Comparison of ENCODE assay signal across 14 cellular contexts in genomic region chr2:54274781-54275242, GRCh38. TPM values are rescaled to one million over a fixed set of nuclear protein-coding genes. Genes with fewer than 3 reads are reported as not detected.
DNase-seq lines count a peak whose midpoint lies in the region; ATAC-seq and TF ChIP-seq lines count a peak whose summit lies in the region.
"Had no signal": no experiment of that assay in that cellular context is flagged by ENCODE, and none has a peak within 500 bp of the region (broad histone marks: within the 10 kb centered on the region; RNA-seq: fewer than 3 reads in every experiment).

No MANE protein-coding gene starts in this region.

- H3K27ac Mint-ChIP-seq in activated T-cell treated with anti-CD3 and anti-CD28 coated beads, Interleukin-2, amount 50 U/mL, for 72 hours, result peak overlapping the region; percentile 92
- no peak overlapping the region for H3K27ac Mint-ChIP-seq in activated T-cell treated with anti-CD3 and anti-CD28 coated beads, Interleukin-2, amount 50 U/mL, for 24 hours
- no peak overlapping the region for H3K27ac Mint-ChIP-seq in Caco-2 (ENCODE audit: unreplicated experiment)
- H3K27ac Mint-ChIP-seq: activated T-helper 1 cell treated with anti-CD3 and anti-CD28 coated beads, Interleukin-12 subunit alpha, Interleukin-12 subunit beta, Interleukin-2, Interleukin-4 antibody, amounts not matched to agents 30 ng/mL and 10 ng/mL and 1 ng/mL, durations not matched to agents 14 hours and 24 hours and 36 hours; stimulated activated effector memory CD8-positive, alpha-beta T cell treated with anti-CD3 and anti-CD28 coated beads, Interleukin-12 subunit alpha, Interleukin-12 subunit beta, amount 100 ng/mL, for 72 hours had no signal

- H3K4me1 ChIP-seq in OCI-LY7 (ENCODE audit: insufficient read depth, low read length, poor library complexity, severe bottlenecking), result peaks cover 14% of the 10 kb centered on the region
- peaks cover 5% of the 10 kb centered on the region for H3K4me1 ChIP-seq in smooth muscle cell (ENCODE audit: low read depth)
- H3K4me1 ChIP-seq in Caco-2, result no peaks in the 10 kb centered on the region
- H3K4me1 ChIP-seq: left lung, right lobe of liver had no signal

- H3K4me2 ChIP-seq in OCI-LY7 (ENCODE audit: low read length), result no peak overlapping the region
- H3K4me2 ChIP-seq in smooth muscle cell, result peak overlapping the region; percentile 61

- ATAC-seq in activated T-cell treated with anti-CD3 and anti-CD28 coated beads, Interleukin-2, amount 50 U/mL, for 72 hours (replicated peaks in 1 of 2), result peak; percentile 53 to 70
- no peak for ATAC-seq in HG03045 (IDR thresholded peaks at IDR 0.05; ENCODE audit: unreplicated experiment)
- no peak for ATAC-seq in HG03139 (IDR thresholded peaks at IDR 0.05; ENCODE audit: unreplicated experiment)
- ATAC-seq: left lung; stimulated activated effector memory CD8-positive, alpha-beta T cell treated with anti-CD3 and anti-CD28 coated beads, Interleukin-12 subunit alpha, Interleukin-12 subunit beta, amount 100 ng/mL, for 72 hours had no signal

- H3K36me3 ChIP-seq in OCI-LY7 (ENCODE audit: insufficient read depth, low read length) (no peaks in the 10 kb centered on the region), smooth muscle cell (ENCODE audit: low read depth) (no peaks in the 10 kb centered on the region), Caco-2 (ENCODE audit: control insufficient read depth, insufficient read depth, low read length) (no peaks in the 10 kb centered on the region)
- H3K36me3 ChIP-seq: left lung, right lobe of liver had no signal

- WGBS in smooth muscle cell (ENCODE audit: low lambda C conversion rate), result 29% methylated on average over 1 of the region's 1 CpG

- CTCF ChIA-PET in OCI-LY7 (lab: Charles Lee; ENCODE audit: unreplicated experiment), result no interaction called here
- CTCF ChIA-PET in Caco-2 (lab: Charles Lee), result no interaction called here

- no peaks in the 10 kb centered on the region for H3K9me2 ChIP-seq in OCI-LY7 (ENCODE audit: insufficient read depth, low read length)

- H3K9me3 Mint-ChIP-seq in activated T-cell treated with anti-CD3 and anti-CD28 coated beads, Interleukin-2, amount 50 U/mL, for 72 hours, result peaks cover 0 to 2% of the 10 kb centered on the region in 2 donors
- no peaks in the 10 kb centered on the region for H3K9me3 Mint-ChIP-seq in activated T-cell treated with anti-CD3 and anti-CD28 coated beads, Interleukin-2, amount 50 U/mL, for 24 hours
- H3K9me3 Mint-ChIP-seq in Caco-2 (ENCODE audit: unreplicated experiment), result peaks cover 9% of the 10 kb centered on the region
- H3K9me3 Mint-ChIP-seq: activated T-helper 1 cell treated with anti-CD3 and anti-CD28 coated beads, Interleukin-12 subunit alpha, Interleukin-12 subunit beta, Interleukin-2, Interleukin-4 antibody, amounts not matched to agents 30 ng/mL and 10 ng/mL and 1 ng/mL, durations not matched to agents 14 hours and 24 hours and 36 hours; stimulated activated effector memory CD8-positive, alpha-beta T cell treated with anti-CD3 and anti-CD28 coated beads, Interleukin-12 subunit alpha, Interleukin-12 subunit beta, amount 100 ng/mL, for 72 hours had no signal

- H3K9ac ChIP-seq in smooth muscle cell (ENCODE audit: low read depth), result peak overlapping the region; percentile 49

- no peak for TF ChIP-seq CTCF in OCI-LY7 (conservative IDR thresholded peaks at IDR 0.05; ENCODE audit: low read length)
- no peak for TF ChIP-seq CTCF in epithelial cell of esophagus (IDR thresholded peaks at IDR 0.05; ENCODE audit: insufficient read depth, low read depth, low read length, missing control alignments)
- TF ChIP-seq CTCF in smooth muscle cell (IDR thresholded peaks at IDR 0.05; ENCODE audit: borderline replicate concordance, insufficient read depth, poor library complexity, severe bottlenecking), result no peak
- TF ChIP-seq CTCF in Caco-2 (IDR thresholded peaks at IDR 0.05; ENCODE audit: insufficient read depth in 1 of 2, low read depth in 1 of 2, low read length in 1 of 2, severe bottlenecking in 1 of 2, unreplicated experiment in 1 of 2), result no peak

- H3K27me3 Mint-ChIP-seq in activated T-cell treated with anti-CD3 and anti-CD28 coated beads, Interleukin-2, amount 50 U/mL, for 72 hours (ENCODE audit: low read depth), result no peaks in the 10 kb centered on the region
- no peaks in the 10 kb centered on the region for H3K27me3 Mint-ChIP-seq in activated T-cell treated with anti-CD3 and anti-CD28 coated beads, Interleukin-2, amount 50 U/mL, for 24 hours
- H3K27me3 Mint-ChIP-seq in Caco-2 (ENCODE audit: insufficient read depth, unreplicated experiment), result no peaks in the 10 kb centered on the region

- H3K4me3 Mint-ChIP-seq in activated T-cell treated with anti-CD3 and anti-CD28 coated beads, Interleukin-2, amount 50 U/mL, for 72 hours, result no peak overlapping the region
- H3K4me3 Mint-ChIP-seq in activated T-cell treated with anti-CD3 and anti-CD28 coated beads, Interleukin-2, amount 50 U/mL, for 24 hours, result no peak overlapping the region
- H3K4me3 Mint-ChIP-seq in Caco-2 (ENCODE audit: unreplicated experiment), result no peak overlapping the region
- H3K4me3 Mint-ChIP-seq: activated T-helper 1 cell treated with anti-CD3 and anti-CD28 coated beads, Interleukin-12 subunit alpha, Interleukin-12 subunit beta, Interleukin-2, Interleukin-4 antibody, amounts not matched to agents 30 ng/mL and 10 ng/mL and 1 ng/mL, durations not matched to agents 14 hours and 24 hours and 36 hours; stimulated activated effector memory CD8-positive, alpha-beta T cell treated with anti-CD3 and anti-CD28 coated beads, Interleukin-12 subunit alpha, Interleukin-12 subunit beta, amount 100 ng/mL, for 72 hours had no signal

- DNase-seq in activated T-cell treated with anti-CD3 and anti-CD28 coated beads, Interleukin-2, amount 50 U/mL, for 72 hours, result no peak
- no peak for DNase-seq in activated T-cell treated with anti-CD3 and anti-CD28 coated beads, Interleukin-2, amount 50 U/mL, for 24 hours
- DNase-seq in OCI-LY7 (ENCODE audit: low spot score) (peak; percentile 33), epithelial cell of esophagus (ENCODE audit: low read depth) (peak; percentile 2), smooth muscle cell (lab: John Stamatoyannopoulos, UW; ENCODE audit: unreplicated experiment) (no peak), Caco-2 (no peak)
- DNase-seq: left lung, NCI-H187 treated with DMSO at 0.1 percent for 48 hours, right lobe of liver had no signal

- POLR2A ChIA-PET in OCI-LY7 (lab: Charles Lee), result interaction anchor here (1.0 to 1.7 kb wide), 2 partner anchors 9 to 112 kb away, joined by 3 to 5 read pairs; no protein-coding TSS in a partner anchor
- POLR2A ChIA-PET in Caco-2 (lab: Charles Lee), result no interaction called here

- no peaks in the 10 kb centered on the region for H3K79me2 ChIP-seq in OCI-LY7 (ENCODE audit: insufficient read depth, low read depth, low read length)
- H3K79me2 ChIP-seq in smooth muscle cell (ENCODE audit: low read depth), result no peaks in the 10 kb centered on the region

- H3K4me1 Mint-ChIP-seq in activated T-cell treated with anti-CD3 and anti-CD28 coated beads, Interleukin-2, amount 50 U/mL, for 72 hours (ENCODE audit: low read depth), result peaks cover 22% of the 10 kb centered on the region
- peaks cover 5% of the 10 kb centered on the region for H3K4me1 Mint-ChIP-seq in activated T-cell treated with anti-CD3 and anti-CD28 coated beads, Interleukin-2, amount 50 U/mL, for 24 hours (ENCODE audit: low read depth)
- H3K4me1 Mint-ChIP-seq in Caco-2 (ENCODE audit: low read depth, unreplicated experiment), result no peaks in the 10 kb centered on the region
- H3K4me1 Mint-ChIP-seq: stimulated activated effector memory CD8-positive, alpha-beta T cell treated with anti-CD3 and anti-CD28 coated beads, Interleukin-12 subunit alpha, Interleukin-12 subunit beta, amount 100 ng/mL, for 72 hours had no signal

- H3K9me3 ChIP-seq in OCI-LY7 (ENCODE audit: low read length) (no peaks in the 10 kb centered on the region), smooth muscle cell (replicated peaks; ENCODE audit: low read depth) (no peaks in the 10 kb centered on the region), Caco-2 (no peaks in the 10 kb centered on the region)
- H3K9me3 ChIP-seq: left lung, right lobe of liver had no signal

- no peaks in the 10 kb centered on the region for H3K27me3 ChIP-seq in smooth muscle cell (ENCODE audit: low read depth)
- no peaks in the 10 kb centered on the region for H3K27me3 ChIP-seq in Caco-2 (replicated peaks; ENCODE audit: control insufficient read depth, insufficient read depth, low read length)
- H3K27me3 ChIP-seq: left lung, right lobe of liver had no signal

- intact Hi-C loops in OCI-LY7 (cut with micrococcal nuclease; ENCODE audit: unreplicated experiment), result no loop called here
- intact Hi-C loops in Caco-2 (cut with micrococcal nuclease; ENCODE audit: unreplicated experiment), result loop anchor here (5.0 kb wide), 1 partner anchor 43 kb away; no protein-coding TSS in a partner anchor

- no peaks in the 10 kb centered on the region for H3F3A ChIP-seq in smooth muscle cell (ENCODE audit: low read depth)

- H3K4me3 ChIP-seq in OCI-LY7 (ENCODE audit: low read depth, low read length, poor library complexity, severe bottlenecking) (no peak overlapping the region), epithelial cell of esophagus (ENCODE audit: low read length) (no peak overlapping the region), smooth muscle cell (no peak overlapping the region), Caco-2 (ENCODE audit: low read depth, low read length) (no peak overlapping the region)
- H3K4me3 ChIP-seq: left lung, right lobe of liver had no signal

- H2AFZ ChIP-seq in OCI-LY7 (ENCODE audit: low read length) (no peak overlapping the region), smooth muscle cell (ENCODE audit: low read depth) (peak overlapping the region; percentile 79)

- H4K20me1 ChIP-seq in OCI-LY7 (ENCODE audit: insufficient read depth, low read length) (no peaks in the 10 kb centered on the region), smooth muscle cell (ENCODE audit: low read depth) (no peaks in the 10 kb centered on the region)

- peaks cover 4 to 6% of the 10 kb centered on the region in 2 donors for H3K36me3 Mint-ChIP-seq in activated T-cell treated with anti-CD3 and anti-CD28 coated beads, Interleukin-2, amount 50 U/mL, for 72 hours (ENCODE audit: insufficient read depth in 2 of 2)
- peaks cover 5% of the 10 kb centered on the region for H3K36me3 Mint-ChIP-seq in activated T-cell treated with anti-CD3 and anti-CD28 coated beads, Interleukin-2, amount 50 U/mL, for 24 hours (ENCODE audit: low read depth)
- no peaks in the 10 kb centered on the region for H3K36me3 Mint-ChIP-seq in Caco-2 (ENCODE audit: insufficient read depth, unreplicated experiment)
- H3K36me3 Mint-ChIP-seq: stimulated activated effector memory CD8-positive, alpha-beta T cell treated with anti-CD3 and anti-CD28 coated beads, Interleukin-12 subunit alpha, Interleukin-12 subunit beta, amount 100 ng/mL, for 72 hours had no signal

- no peak overlapping the region for H3K27ac ChIP-seq in OCI-LY7 (ENCODE audit: low read depth, low read length, poor library complexity, severe bottlenecking)
- H3K27ac ChIP-seq in smooth muscle cell (ENCODE audit: low read depth), result peak overlapping the region; percentile 33
- H3K27ac ChIP-seq: C4-2B, left lung, right lobe of liver had no signal

- no TSS peak for BruUV-seq in OCI-LY7 (replicated peaks; lab: Mats Ljungman, UMichigan)
- BruUV-seq in Caco-2 (replicated peaks; lab: Mats Ljungman, UMichigan), result no TSS peak

RNA-seq across cellular contexts. Expression of gene TSPYL6, which starts 18.8 kb away (rescaled TPM):
- total RNA-seq in activated T-cell treated with anti-CD3 and anti-CD28 coated beads, Interleukin-2, amount 50 U/mL, for 72 hours, result not detected
- 0.05 TPM in 1 of 2 replicates, not detected in the other for total RNA-seq in OCI-LY7 (2014; rRNA removed; shearing (Covaris generic))
- total RNA-seq in OCI-LY7 (2022) (not detected in 2 replicates), smooth muscle cell (0.04 TPM in 1 of 2 replicates, not detected in the other), Caco-2 (2022) (not detected in 2 replicates)
- not detected in 2 replicates for polyA plus RNA-seq in smooth muscle cell
- total RNA-seq: activated T-helper 1 cell treated with anti-CD3 and anti-CD28 coated beads, Interleukin-12 subunit alpha, Interleukin-12 subunit beta, Interleukin-2, Interleukin-4 antibody, amounts not matched to agents 30 ng/mL and 10 ng/mL and 1 ng/mL, durations not matched to agents 14 hours and 24 hours and 36 hours; left lung; right lobe of liver had no signal

Comparison
In these comparisons a context has a peak if more than half of its experiments do, and no peak if none do; other contexts are left out.
1. ATAC-seq: peak in activated T-cell treated with anti-CD3 and anti-CD28 coated beads, Interleukin-2, amount 50 U/mL, for 72 hours (2 of 2); none in HG03045 (single experiment) and HG03139 (single experiment).
2. DNase-seq: peak in OCI-LY7 (single experiment) and epithelial cell of esophagus (single experiment); none in activated T-cell treated with anti-CD3 and anti-CD28 coated beads, Interleukin-2, amount 50 U/mL, for 72 hours (0 of 2), activated T-cell treated with anti-CD3 and anti-CD28 coated beads, Interleukin-2, amount 50 U/mL, for 24 hours (single experiment), smooth muscle cell (single experiment) and Caco-2 (0 of 2).